In genomic region chr15:90751300-90751825, GRCh38 we compare ENCODE assay signal across 19 cellular contexts.
"Had no signal": no experiment of that assay in that cellular context is flagged by ENCODE, and none has a peak within 500 bp of the region (broad histone marks: within the 10 kb centered on the region; RNA-seq: fewer than 3 reads in every experiment).

No MANE protein-coding gene starts in this region.

- H3K4me3 ChIP-seq: colonic mucosa, ovary, sigmoid colon, thyroid gland had no signal

- H3K9me3 Mint-ChIP-seq: activated B cell treated with CpG ODN at 0.5 μM for 24 hours; activated naive CD4-positive, alpha-beta T cell treated with anti-CD3 and anti-CD28 coated beads, Interleukin-2, amount 50 U/mL, for 24 hours; brain; nephron had no signal

- ATAC-seq: esophagus mucosa, left ventricle myocardium superior had no signal

- H3K27ac Mint-ChIP-seq: activated B cell treated with CpG ODN at 0.5 μM for 24 hours; activated naive CD4-positive, alpha-beta T cell treated with anti-CD3 and anti-CD28 coated beads, Interleukin-2, amount 50 U/mL, for 24 hours; brain; nephron had no signal

- H3K36me3 ChIP-seq: colonic mucosa, ovary, sigmoid colon, thyroid gland had no signal

- DNase-seq: activated B cell treated with CpG ODN at 0.5 μM for 24 hours; activated CD4-positive, alpha-beta T cell treated with anti-CD3 and anti-CD28 coated beads for 48 hours; activated CD8-positive, alpha-beta memory T cell treated with anti-CD3 and anti-CD28 coated beads for 24 hours; activated effector memory CD4-positive, alpha-beta T cell treated with anti-CD3 and anti-CD28 coated beads, Interleukin-2, amount 50 U/mL, for 16 hours; amygdala; central memory CD4-positive, alpha-beta T cell; colonic mucosa; hypothalamus; left ventricle myocardium superior; mesenchymal stem cell; ovary; sigmoid colon; spleen; T-helper 2 cell; thyroid gland had no signal

- H3K4me1 Mint-ChIP-seq: nephron had no signal

- H3K4me1 ChIP-seq: colonic mucosa, sigmoid colon, thyroid gland had no signal

- H3K27me3 Mint-ChIP-seq: activated B cell treated with CpG ODN at 0.5 μM for 24 hours; activated naive CD4-positive, alpha-beta T cell treated with anti-CD3 and anti-CD28 coated beads, Interleukin-2, amount 50 U/mL, for 24 hours had no signal

- H3K4me3 Mint-ChIP-seq: activated naive CD4-positive, alpha-beta T cell treated with anti-CD3 and anti-CD28 coated beads, Interleukin-2, amount 50 U/mL, for 24 hours; nephron had no signal

- H3K36me3 Mint-ChIP-seq: brain had no signal

- H3K27me3 ChIP-seq: colonic mucosa, ovary, sigmoid colon, spleen, thyroid gland had no signal

- H3K9me3 ChIP-seq: colonic mucosa, ovary, sigmoid colon, spleen, thyroid gland had no signal

- H3K27ac ChIP-seq: colonic mucosa, ovary, sigmoid colon, thyroid gland had no signal
